20 cellular contexts compared by ENCODE assay signal in the genomic region with DNA sequence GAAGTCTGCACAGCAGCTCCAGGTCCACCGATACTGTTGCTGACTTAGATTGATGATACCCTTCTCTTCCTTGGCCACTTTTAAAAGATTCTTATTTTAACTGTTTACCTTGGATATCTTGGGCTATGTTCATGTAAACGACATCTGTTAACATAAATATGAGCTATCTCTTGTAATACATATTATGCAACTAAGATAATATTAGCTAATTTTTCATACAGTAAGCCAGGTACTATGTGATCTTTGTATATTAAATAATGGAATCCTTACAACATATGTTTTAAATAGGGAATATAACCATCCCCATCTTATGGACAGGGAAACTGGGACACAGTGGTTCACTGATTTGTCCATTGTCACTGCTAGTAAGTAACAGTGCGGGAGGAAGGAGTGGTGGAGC. TPM values are rescaled to one million over a fixed set of nuclear protein-coding genes. Genes with fewer than 3 reads are reported as not detected.
DNase-seq lines count a peak whose midpoint lies in the region; ATAC-seq and TF ChIP-seq lines count a peak whose summit lies in the region.
"Had no signal": no experiment of that assay in that cellular context is flagged by ENCODE, and none has a peak within 500 bp of the region (broad histone marks: within the 10 kb centered on the region; RNA-seq: fewer than 3 reads in every experiment).

No MANE protein-coding gene starts in this region.

- no peaks in the 10 kb centered on the region for H3K36me3 ChIP-seq in GM23248 (ENCODE audit: low read depth)
- no peaks in the 10 kb centered on the region for H3K36me3 ChIP-seq in spleen
- H3K36me3 ChIP-seq: HAP-1 had no signal

- in situ Hi-C loops in GM23248 (cut with MboI): no loop called here

- DNase-seq in GM23248: no peak
- no peak for DNase-seq in glutamatergic neuron
- no peak for DNase-seq in spleen
- DNase-seq in NCI-H446 (lab: John Stamatoyannopoulos, UW): no peak
- DNase-seq: ACHN; activated CD4-positive, alpha-beta T cell treated with anti-CD3 and anti-CD28 coated beads for 36 hours; activated CD8-positive, alpha-beta T cell treated with anti-CD3 and anti-CD28 coated beads for 36 hours; CD8-positive, alpha-beta memory T cell; naive thymus-derived CD4-positive, alpha-beta T cell; NCI-H748 treated with DMSO at 0.1 percent for 48 hours; occipital lobe had no signal

- WGBS in GM23248 (ENCODE audit: low coverage in 1 of 2, low lambda C conversion rate in 2 of 2, missing lambda C conversion rate in 2 of 2), 2 experiments: 69 to 75% methylated on average over 3 of the region's 3 CpGs
- WGBS in spleen, 5 donors: 63 to 75% (median 74%) methylated on average over 3 of the region's 3 CpGs

- H3K27ac ChIP-seq in GM23248 (no peak overlapping the region), VCaP (peak overlapping the region; percentile 86), spleen (peak overlapping the region; percentile 23 to 84 (median 78))

- no peaks in the 10 kb centered on the region; the same call in 1 of the 2 replicates for H3K9me2 ChIP-seq in GM23248 (ENCODE audit: insufficient read depth)

- peaks cover 11% of the 10 kb centered on the region for H3K9me3 Mint-ChIP-seq in glutamatergic neuron (ENCODE audit: unreplicated experiment)
- H3K9me3 Mint-ChIP-seq: activated CD8-positive, alpha-beta T cell treated with anti-CD3 and anti-CD28 coated beads for 36 hours; activated naive CD4-positive, alpha-beta T cell treated with anti-CD3 and anti-CD28 coated beads, Interleukin-2, amount 50 U/mL, for 24 hours; CD8-positive, alpha-beta memory T cell; stimulated activated memory B cell treated with anti-CD40 and anti-IgM and Interleukin-4, amounts not matched to agents 10 μg/mL and 1 μg/mL and 100 μg/mL, for 72 hours; T-helper 1 cell treated with Interleukin-12 subunit alpha and Interleukin-12 subunit beta and Interleukin-4 antibody, amounts not matched to agents 30 μg/mL and 1 μg/mL, for 36 hours had no signal

- H3K4me1 ChIP-seq in GM23248 (ENCODE audit: insufficient read depth): peaks cover 31% of the 10 kb centered on the region
- peaks cover 24 to 40% (median 34%) of the 10 kb centered on the region in 6 donors for H3K4me1 ChIP-seq in spleen

- no peaks in the 10 kb centered on the region for H3K36me3 Mint-ChIP-seq in glutamatergic neuron (ENCODE audit: unreplicated experiment)
- H3K36me3 Mint-ChIP-seq: activated naive CD4-positive, alpha-beta T cell treated with anti-CD3 and anti-CD28 coated beads, Interleukin-2, amount 50 U/mL, for 24 hours; IgD-negative memory B cell; naive thymus-derived CD4-positive, alpha-beta T cell; stimulated activated memory B cell treated with anti-CD40 and anti-IgM and Interleukin-4, amounts not matched to agents 10 μg/mL and 1 μg/mL and 100 μg/mL, for 72 hours had no signal

- intact Hi-C loops in spleen (cut with DNase I; ENCODE audit: low total_unique reads): no loop called here

- no peaks in the 10 kb centered on the region for H3K27me3 ChIP-seq in GM23248 (replicated peaks; ENCODE audit: insufficient read depth)
- no peaks in the 10 kb centered on the region for H3K27me3 ChIP-seq in spleen (replicated peaks in 1 of 7)

- no peaks in the 10 kb centered on the region for H3K79me2 ChIP-seq in GM23248 (ENCODE audit: insufficient read depth)

- H3K9ac ChIP-seq in GM23248: no peak overlapping the region

- H2AFZ ChIP-seq in GM23248: peak overlapping the region; percentile 84; the same call in 1 of the 2 replicates

- no peaks in the 10 kb centered on the region for H3K9me3 ChIP-seq in GM23248 (ENCODE audit: low read depth)
- H3K9me3 ChIP-seq in spleen: no peaks in the 10 kb centered on the region
- H3K9me3 ChIP-seq: HAP-1 had no signal

- peak overlapping the region; percentile 94 for H3K4me2 ChIP-seq in GM23248 (ENCODE audit: unreplicated experiment)

- H3K4me3 ChIP-seq in GM23248: no peak overlapping the region; the same call in 1 of the 2 replicates
- H3K4me3 ChIP-seq in spleen: no peak overlapping the region
- H3K4me3 ChIP-seq: HAP-1 had no signal

- H3K4me1 Mint-ChIP-seq in glutamatergic neuron (ENCODE audit: low read depth, unreplicated experiment): peaks cover 42% of the 10 kb centered on the region

- peak overlapping the region; percentile 74 for H3K27ac Mint-ChIP-seq in glutamatergic neuron (ENCODE audit: unreplicated experiment)
- H3K27ac Mint-ChIP-seq: activated CD4-positive, alpha-beta T cell treated with anti-CD3 and anti-CD28 coated beads for 36 hours; activated CD8-positive, alpha-beta T cell treated with anti-CD3 and anti-CD28 coated beads for 36 hours; activated naive CD4-positive, alpha-beta T cell treated with anti-CD3 and anti-CD28 coated beads, Interleukin-2, amount 50 U/mL, for 24 hours; B cell; CD8-positive, alpha-beta memory T cell; IgD-negative memory B cell; stimulated activated memory B cell treated with anti-CD40 and anti-IgM and Interleukin-4, amounts not matched to agents 10 μg/mL and 1 μg/mL and 100 μg/mL, for 72 hours; T-helper 1 cell treated with Interleukin-12 subunit alpha and Interleukin-12 subunit beta and Interleukin-4 antibody, amounts not matched to agents 30 μg/mL and 1 μg/mL, for 36 hours had no signal

- TF ChIP-seq POLR2A in spleen (IDR thresholded peaks at IDR 0.05): no peak

- TF ChIP-seq CTCF in VCaP (conservative IDR thresholded peaks at IDR 0.05): no peak
- no peak for TF ChIP-seq CTCF in glutamatergic neuron (IDR thresholded peaks at IDR 0.05; ENCODE audit: partially characterized antibody, unreplicated experiment)
- no peak for TF ChIP-seq CTCF in spleen (IDR thresholded peaks at IDR 0.05 in 8 of 11, conservative IDR thresholded peaks at IDR 0.05 in 3 of 11)

- peaks cover 20% of the 10 kb centered on the region for H3F3A ChIP-seq in GM23248 (ENCODE audit: insufficient read depth)

- H3K4me3 Mint-ChIP-seq in glutamatergic neuron (ENCODE audit: unreplicated experiment): peak overlapping the region; percentile 31
- H3K4me3 Mint-ChIP-seq: activated CD4-positive, alpha-beta T cell treated with anti-CD3 and anti-CD28 coated beads for 36 hours; activated CD8-positive, alpha-beta T cell treated with anti-CD3 and anti-CD28 coated beads for 36 hours; activated naive CD4-positive, alpha-beta T cell treated with anti-CD3 and anti-CD28 coated beads, Interleukin-2, amount 50 U/mL, for 24 hours; CD8-positive, alpha-beta memory T cell; T-helper 1 cell treated with Interleukin-12 subunit alpha and Interleukin-12 subunit beta and Interleukin-4 antibody, amounts not matched to agents 30 μg/mL and 1 μg/mL, for 36 hours had no signal

- ATAC-seq in GM18498 (IDR thresholded peaks at IDR 0.05; ENCODE audit: unreplicated experiment): no peak
- no peak for ATAC-seq in GM19397 (IDR thresholded peaks at IDR 0.05; ENCODE audit: unreplicated experiment)
- ATAC-seq: activated CD4-positive, alpha-beta T cell treated with anti-CD3 and anti-CD28 coated beads for 36 hours; activated CD8-positive, alpha-beta T cell treated with anti-CD3 and anti-CD28 coated beads for 36 hours; naive thymus-derived CD4-positive, alpha-beta T cell; stimulated activated memory B cell treated with anti-CD40 and anti-IgM and Interleukin-4, amounts not matched to agents 10 μg/mL and 1 μg/mL and 100 μg/mL, for 72 hours had no signal

- peaks cover 2% of the 10 kb centered on the region for H3K27me3 Mint-ChIP-seq in glutamatergic neuron (ENCODE audit: unreplicated experiment)

- no peaks in the 10 kb centered on the region for H4K20me1 ChIP-seq in GM23248 (ENCODE audit: insufficient read depth)

RNA-seq across cellular contexts. Expression of gene TNFRSF19, which starts 37.9 kb away (rescaled TPM):
- total RNA-seq in GM23248 (2014; rRNA removed; shearing (Covaris generic)): 3.4 and 5.4 TPM in 2 replicates
- polyA plus RNA-seq in GM23248 (2016; fragmentation: Nextera tagmentation; extraction: Ambion mirVana) (2.7 and 3.4 TPM in 2 replicates), spleen (1 to 10 TPM; 1.0 to 1.9 (median 1.6) TPM)
- total RNA-seq in glutamatergic neuron (ENCODE audit: unreplicated experiment) (188 TPM), spleen (10 to 100 TPM in 1 of 7 donors, 1 to 10 TPM in 6; 2.2 to 12.2 (median 5.6) TPM)
- total RNA-seq: activated CD4-positive, alpha-beta T cell treated with anti-CD3 and anti-CD28 coated beads for 36 hours; activated CD8-positive, alpha-beta T cell treated with anti-CD3 and anti-CD28 coated beads for 36 hours; B cell; CD8-positive, alpha-beta memory T cell had no signal
- polyA plus RNA-seq: CD8-positive, alpha-beta memory T cell; naive thymus-derived CD4-positive, alpha-beta T cell had no signal

Comparison
In these comparisons a context has a peak if more than half of its experiments do, and no peak if none do; other contexts are left out.
1. RNA of gene TNFRSF19, which starts 37.9 kb away (total RNA-seq): 188 TPM in glutamatergic neuron (single experiment); 2.2 to 12.2 TPM in spleen and 3.4 to 5.4 TPM in GM23248; every median in the first group is over 10 times any median in the second.